In genomic region chr12:117587646-117588287, GRCh38 we compare ENCODE assay signal across 8 cellular contexts.
DNase-seq lines count a peak whose midpoint lies in the region; ATAC-seq, FAIRE-seq and TF ChIP-seq lines count a peak whose summit lies in the region.

No MANE protein-coding gene starts in this region.

- H3K27me3 ChIP-seq in Peyer's patch: no peaks in the 10 kb centered on the region

- peak; percentile 79 for TF ChIP-seq CTCF in D721Med (IDR thresholded peaks at IDR 0.05; ENCODE audit: insufficient read depth, missing control alignments)
- peak in 4 of 6 experiments; percentile 61 to 75 (median 74) for TF ChIP-seq CTCF in Peyer's patch (IDR thresholded peaks at IDR 0.05)

- no peak overlapping the region for H3K4me3 Mint-ChIP-seq in immature natural killer cell

- no peak overlapping the region for H3K27ac Mint-ChIP-seq in immature natural killer cell

- no peak overlapping the region for H3K27ac ChIP-seq in Peyer's patch

- DNase-seq in D721Med (ENCODE audit: insufficient read length, low spot score) (no peak), Peyer's patch (peak; percentile 17 to 78 (median 66)), amygdala (lab: John Stamatoyannopoulos, UW) (peak in 30 of 56 donors; percentile 0 to 64 (median 14)), immature natural killer cell (peak; percentile 1 to 8 (median 3))
- DNase-seq in stimulated activated CD4-positive, alpha-beta T cell treated with anti-CD3 and anti-CD28 coated beads, Interleukin-2, amount 100 ng/mL, for 4 hours (ENCODE audit: low read depth): peak; percentile 5

- H3K36me3 ChIP-seq in Peyer's patch: no peaks in the 10 kb centered on the region

- ATAC-seq in HG03354 (IDR thresholded peaks at IDR 0.05; ENCODE audit: poor library complexity, severe bottlenecking, unreplicated experiment) (peak; percentile 62), HG03280 (IDR thresholded peaks at IDR 0.05; ENCODE audit: unreplicated experiment) (no peak), GM21786 (IDR thresholded peaks at IDR 0.05; ENCODE audit: unreplicated experiment) (no peak)

- no peaks in the 10 kb centered on the region for H3K36me3 Mint-ChIP-seq in immature natural killer cell

- H3K4me3 ChIP-seq in Peyer's patch: no peak overlapping the region

- TF ChIP-seq POLR2A in Peyer's patch (IDR thresholded peaks at IDR 0.05): no peak

- H3K4me1 ChIP-seq in Peyer's patch: no peaks in the 10 kb centered on the region

- H3K9me3 Mint-ChIP-seq in immature natural killer cell: peaks cover 0 to 3% (median 0%) of the 10 kb centered on the region in 6 donors

- peaks cover 6 to 12% (median 8%) of the 10 kb centered on the region in 3 donors for H3K27me3 Mint-ChIP-seq in immature natural killer cell (ENCODE audit: low read depth in 3 of 3)

- H3K4me1 Mint-ChIP-seq in immature natural killer cell: no peaks in the 10 kb centered on the region

- no peaks in the 10 kb centered on the region for H3K9me3 ChIP-seq in Peyer's patch

- peak; percentile 29 for FAIRE-seq in D721Med (lab: Jason Lieb, UNC)
